ENCODE assay signal across 1 cellular context in the genomic region with DNA sequence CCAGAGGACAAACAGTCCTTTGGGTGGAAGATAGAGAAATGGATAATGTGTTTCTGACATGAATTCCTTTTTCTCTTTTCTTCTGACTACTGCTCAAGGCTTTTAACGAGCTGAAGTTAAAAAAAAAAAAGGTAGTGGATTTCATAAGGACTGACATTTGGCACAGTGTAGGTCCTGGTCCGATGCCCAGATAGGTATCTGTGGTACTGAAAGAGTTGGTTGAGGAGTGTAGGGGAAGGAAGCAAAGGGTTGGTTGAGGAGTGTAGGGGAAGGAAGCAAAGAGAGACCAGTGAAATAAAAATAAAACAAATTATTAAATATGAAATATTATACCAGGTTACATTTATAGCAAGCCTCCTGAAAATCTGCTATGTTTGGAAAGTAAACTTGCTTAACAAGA.
TF ChIP-seq lines count a peak whose summit lies in the region.

No MANE protein-coding gene starts in this region.

TF ChIP-seq in HepG2, 621 proteins besides CTCF, POLR2A, EP300 and RAD21 (continued from another document):
- TF ChIP-seq HNRNPK (IDR thresholded peaks at IDR 0.05; ENCODE audit: low read depth, low read length, poor library complexity, severe bottlenecking): peak; percentile 53
- TF ChIP-seq RARA (CRISPR knock-in tag; IDR thresholded peaks at IDR 0.05): no peak
- TF ChIP-seq HINFP (CRISPR knock-in tag; IDR thresholded peaks at IDR 0.05; ENCODE audit: low read depth): no peak
- no peak for TF ChIP-seq ZNF143 (CRISPR knock-in tag; IDR thresholded peaks at IDR 0.05)
